ENCODE assay signal across 15 cellular contexts in genomic region chr6:36822506-36823269, GRCh38. TPM values are rescaled to one million over a fixed set of nuclear protein-coding genes. Genes with fewer than 3 reads are reported as not detected.
DNase-seq lines count a peak whose midpoint lies in the region; ATAC-seq, FAIRE-seq and TF ChIP-seq lines count a peak whose summit lies in the region.
"Had no signal": no experiment of that assay in that cellular context is flagged by ENCODE, and none has a peak within 500 bp of the region (broad histone marks: within the 10 kb centered on the region; RNA-seq: fewer than 3 reads in every experiment).

No MANE protein-coding gene starts in this region.

- WGBS in mammary epithelial cell (ENCODE audit: low coverage, missing lambda C conversion rate), result 62% methylated on average over 16 of the region's 19 CpGs

- no peaks in the 10 kb centered on the region for H3K36me3 Mint-ChIP-seq in natural killer cell

- in situ Hi-C loops in mammary epithelial cell (cut with MboI; ENCODE audit: low sequenced_read_pairs in 2 of 2), result no loop called here

- H3K27me3 ChIP-seq in mammary epithelial cell (ENCODE audit: insufficient read depth, low read length), result no peaks in the 10 kb centered on the region
- H3K27me3 ChIP-seq: tibial artery had no signal

- H3K4me2 ChIP-seq in mammary epithelial cell (ENCODE audit: insufficient read depth, low read depth, low read length), result no peak overlapping the region

- TF ChIP-seq POLR2A in GM12891 (IDR thresholded peaks at IDR 0.05; ENCODE audit: low read depth, low read length), result no peak

- BruUV-seq in mammary epithelial cell (replicated peaks; lab: Mats Ljungman, UMichigan), result no TSS peak

- ATAC-seq in left ventricle myocardium superior (peak; percentile 20), natural killer cell (no peak)
- ATAC-seq: SK-N-SH treated with all-trans-retinoic acid at 6 μM for 48 hours had no signal

- H3K9me3 ChIP-seq in mammary epithelial cell (replicated peaks; ENCODE audit: insufficient read depth, low read length), result no peaks in the 10 kb centered on the region
- H3K9me3 ChIP-seq: tibial artery had no signal

- FAIRE-seq in GM12891 (lab: Jason Lieb, UNC), result no peak

- intact Hi-C loops in mammary epithelial cell (cut with micrococcal nuclease) (no loop called here), left ventricle myocardium superior (cut with micrococcal nuclease) (no loop called here), natural killer cell (cut with micrococcal nuclease) (no loop called here)

- CTCF ChIA-PET in mammary epithelial cell (lab: Charles Lee; ENCODE audit: low non-redundant PET), result no interaction called here

- no peak overlapping the region for H3K4me3 ChIP-seq in mammary epithelial cell (replicated peaks in 1 of 3; ENCODE audit: insufficient read depth in 1 of 3, low read depth in 2 of 3, low read length in 3 of 3)
- H3K4me3 ChIP-seq: tibial artery had no signal

- no peaks in the 10 kb centered on the region for H3K36me3 ChIP-seq in mammary epithelial cell (ENCODE audit: insufficient read depth, low read length)
- H3K36me3 ChIP-seq: tibial artery had no signal

- dilution Hi-C loops in mammary epithelial cell (cut with HindIII; ENCODE audit: low sequenced_read_pairs), result no loop called here

- H3K4me1 ChIP-seq in mammary epithelial cell (ENCODE audit: insufficient read depth, low read length), result peaks cover 28% of the 10 kb centered on the region

- peak overlapping the region; percentile 11 for H2AFZ ChIP-seq in mammary epithelial cell (ENCODE audit: low read depth, low read length)

- H3K27me3 Mint-ChIP-seq in natural killer cell (ENCODE audit: low read depth in 2 of 2), result peaks cover 0 to 3% of the 10 kb centered on the region in 2 donors

- DNase-seq in NCI-H146 (lab: John Stamatoyannopoulos, UW) (peak; percentile 83), mammary epithelial cell (no peak), left ventricle myocardium superior (no peak), retina (peak; percentile 88), DMS 273 (lab: John Stamatoyannopoulos, UW; ENCODE audit: unreplicated experiment) (no peak), GM12891 (ENCODE audit: insufficient read length, low spot score) (no peak), natural killer cell (no peak)
- DNase-seq in activated T-cell treated with anti-CD3 and anti-CD28 coated beads, Interleukin-2, amount 50 U/mL, for 48 hours, result no peak
- DNase-seq: activated naive CD4-positive, alpha-beta T cell; AML-193; DMS53; HFFc6; stimulated activated CD4-positive, alpha-beta T cell treated with anti-CD3 and anti-CD28 coated beads, Interleukin-1b, Interleukin-23, amount 100 ng/mL, for 48 hours; tibial artery had no signal

- no peaks in the 10 kb centered on the region for H4K20me1 ChIP-seq in mammary epithelial cell (ENCODE audit: insufficient read depth, low read length)

- no peak overlapping the region for H3K4me3 Mint-ChIP-seq in natural killer cell
- H3K4me3 Mint-ChIP-seq: HFFc6 had no signal

- no peak for TF ChIP-seq CTCF in mammary epithelial cell (conservative IDR thresholded peaks at IDR 0.05 in 1 of 2, IDR thresholded peaks at IDR 0.05 in 1 of 2; ENCODE audit: extremely low read depth in 1 of 2, insufficient read depth in 1 of 2, low read depth in 1 of 2, low read length in 2 of 2)
- TF ChIP-seq CTCF in natural killer cell (IDR thresholded peaks at IDR 0.05), result no peak

- no peak overlapping the region for H3K27ac ChIP-seq in mammary epithelial cell (ENCODE audit: insufficient read depth, low read depth, low read length)
- H3K27ac ChIP-seq: tibial artery had no signal

- no peak overlapping the region for H3K27ac Mint-ChIP-seq in natural killer cell
- H3K27ac Mint-ChIP-seq: HFFc6 had no signal

- peaks cover 4 to 16% of the 10 kb centered on the region in 2 donors for H3K4me1 Mint-ChIP-seq in natural killer cell

- no peak overlapping the region for H3K9ac ChIP-seq in mammary epithelial cell (ENCODE audit: insufficient read depth, low read length)

- H3K79me2 ChIP-seq in mammary epithelial cell (ENCODE audit: insufficient read depth, low read length), result no peaks in the 10 kb centered on the region

- no peaks in the 10 kb centered on the region for H3K9me3 Mint-ChIP-seq in natural killer cell
- H3K9me3 Mint-ChIP-seq: HFFc6 had no signal

TF ChIP-seq in GM12891, 5 proteins besides CTCF, POLR2A, EP300 and RAD21:
- no peak for TF ChIP-seq PAX5 (IDR thresholded peaks at IDR 0.05; ENCODE audit: insufficient read depth, low read length, severe bottlenecking)
- TF ChIP-seq TAF1 (IDR thresholded peaks at IDR 0.05; ENCODE audit: low read depth, low read length), result no peak
- TF ChIP-seq SPI1 (IDR thresholded peaks at IDR 0.05; ENCODE audit: low read depth, low read length), result no peak
- TF ChIP-seq POLR2AphosphoS5 (IDR thresholded peaks at IDR 0.05; ENCODE audit: low read depth, low read length), result no peak
- no peak for TF ChIP-seq POU2F2 (IDR thresholded peaks at IDR 0.05; ENCODE audit: low read depth, low read length)

RNA-seq across cellular contexts. Expression of gene CPNE5, which starts 16.6 kb away (rescaled TPM):
- total RNA-seq in mammary epithelial cell (under 1 TPM in 1 of 2 donors, not detected in 1; 0.31 TPM), left ventricle myocardium superior (20.4 TPM), natural killer cell (1 to 10 TPM; 1.2 to 8.5 (median 2.0) TPM)
- 0.10 TPM for polyA plus RNA-seq in mammary epithelial cell
- polyA minus RNA-seq in mammary epithelial cell, result not detected
- 12.4 TPM for polyA plus RNA-seq in GM12891 (2012; ENCODE audit: low read depth, missing spikeins)

RNA-seq across cellular contexts. Expression of gene PPIL1, which starts 51.9 kb away (rescaled TPM):
- total RNA-seq in mammary epithelial cell, result 10 to 100 TPM; 24.0 to 33.5 TPM
- 32.5 TPM for polyA plus RNA-seq in mammary epithelial cell
- 24.9 TPM for polyA minus RNA-seq in mammary epithelial cell
- 60.3 TPM for total RNA-seq in left ventricle myocardium superior
- polyA plus RNA-seq in GM12891 (2012; ENCODE audit: low read depth, missing spikeins), result 37.2 TPM
- 1 to 10 TPM; 2.6 to 5.2 (median 5.1) TPM for total RNA-seq in natural killer cell

Comparison
In these comparisons a context has a peak if more than half of its experiments do, and no peak if none do; other contexts are left out.
1. DNase-seq: peak in NCI-H146 (single experiment) and retina (single experiment); none in mammary epithelial cell (single experiment), left ventricle myocardium superior (single experiment), activated T-cell treated with anti-CD3 and anti-CD28 coated beads, Interleukin-2, amount 50 U/mL, for 48 hours (0 of 2), DMS 273 (single experiment), GM12891 (single experiment) and natural killer cell (single experiment).